8 cellular contexts compared by ENCODE assay signal in genomic region chr18:35581555-35582309, GRCh38. TPM values are rescaled to one million over a fixed set of nuclear protein-coding genes. Genes with fewer than 3 reads are reported as not detected.
DNase-seq lines count a peak whose midpoint lies in the region; ATAC-seq and TF ChIP-seq lines count a peak whose summit lies in the region.

GALNT1 (plus strand) TSS chr18:35581740; CDS start chr18:35654663, 72,923 bp downstream.

- H3K9me3 ChIP-seq in mononuclear cell (ENCODE audit: low read depth, low read length): no peaks in the 10 kb centered on the region
- H3K9me3 ChIP-seq in thoracic aorta: no peaks in the 10 kb centered on the region

- peak within 1 kb of the TSS; percentile 95 for H3K27ac ChIP-seq in thoracic aorta

- H3K27me3 ChIP-seq in mononuclear cell (ENCODE audit: insufficient read depth, low read length): peaks cover 2% of the 10 kb centered on the region
- H3K27me3 ChIP-seq in thoracic aorta (replicated peaks; ENCODE audit: insufficient read depth): no peaks in the 10 kb centered on the region

- in situ Hi-C loops in endometrial microvascular endothelial cells (cut with HindIII; ENCODE audit: inconsistent ontology term, low pct_unique_long_range_greater_than_20kb, low sequenced_read_pairs): no loop called here

- peak within 1 kb of the TSS; percentile 66 for H3K4me3 ChIP-seq in mononuclear cell (ENCODE audit: low read length)
- H3K4me3 ChIP-seq in thoracic aorta: peak within 1 kb of the TSS; percentile 94

- DNase-seq in Daoy (ENCODE audit: low read depth) (peak; percentile 23), thoracic aorta (ENCODE audit: low spot score) (no peak), hippocampal formation (lab: John Stamatoyannopoulos, UW) (no peak), DMS79 (lab: John Stamatoyannopoulos, UW) (no peak)
- DNase-seq in activated CD4-positive, alpha-beta T cell treated with anti-CD3 and anti-CD28 coated beads, Interleukin-2, amount 50 U/mL, for 4 hours: peak; percentile 5 to 7

- TF ChIP-seq CTCF in thoracic aorta (IDR thresholded peaks at IDR 0.05): no peak

- no peaks in the 10 kb centered on the region for H3K36me3 ChIP-seq in thoracic aorta

- H3K4me1 ChIP-seq in mononuclear cell (ENCODE audit: insufficient read depth, low read length): peaks cover 21% of the 10 kb centered on the region
- H3K4me1 ChIP-seq in thoracic aorta (ENCODE audit: control insufficient read depth in 1 of 2, low read depth in 2 of 2): peaks cover 14 to 16% of the 10 kb centered on the region in 2 donors

- ATAC-seq in HG03280 (IDR thresholded peaks at IDR 0.05; ENCODE audit: unreplicated experiment): peak; percentile 31
- no peak for ATAC-seq in thoracic aorta (ENCODE audit: insufficient number of reproducible peaks, low FRiP score, low read depth)

RNA-seq across cellular contexts. Expression of gene GALNT1, which starts in this region (rescaled TPM):
- total RNA-seq in Daoy (2014; rRNA removed; shearing (Covaris generic)): 65.4 and 95.4 TPM in 2 replicates
- total RNA-seq in endometrial microvascular endothelial cells (ENCODE audit: inconsistent ontology term): 215 TPM
- total RNA-seq in mononuclear cell: 50.4 TPM
- 10 to 100 TPM; 31.1 to 32.0 TPM for total RNA-seq in thoracic aorta

Comparison
In these comparisons a context has a peak if more than half of its experiments do, and no peak if none do; other contexts are left out.
1. DNase-seq: peak in Daoy (single experiment) and activated CD4-positive, alpha-beta T cell treated with anti-CD3 and anti-CD28 coated beads, Interleukin-2, amount 50 U/mL, for 4 hours (2 of 2); none in thoracic aorta (single experiment), hippocampal formation (0 of 2) and DMS79 (single experiment).